15 cellular contexts compared by ENCODE assay signal in the genomic region with DNA sequence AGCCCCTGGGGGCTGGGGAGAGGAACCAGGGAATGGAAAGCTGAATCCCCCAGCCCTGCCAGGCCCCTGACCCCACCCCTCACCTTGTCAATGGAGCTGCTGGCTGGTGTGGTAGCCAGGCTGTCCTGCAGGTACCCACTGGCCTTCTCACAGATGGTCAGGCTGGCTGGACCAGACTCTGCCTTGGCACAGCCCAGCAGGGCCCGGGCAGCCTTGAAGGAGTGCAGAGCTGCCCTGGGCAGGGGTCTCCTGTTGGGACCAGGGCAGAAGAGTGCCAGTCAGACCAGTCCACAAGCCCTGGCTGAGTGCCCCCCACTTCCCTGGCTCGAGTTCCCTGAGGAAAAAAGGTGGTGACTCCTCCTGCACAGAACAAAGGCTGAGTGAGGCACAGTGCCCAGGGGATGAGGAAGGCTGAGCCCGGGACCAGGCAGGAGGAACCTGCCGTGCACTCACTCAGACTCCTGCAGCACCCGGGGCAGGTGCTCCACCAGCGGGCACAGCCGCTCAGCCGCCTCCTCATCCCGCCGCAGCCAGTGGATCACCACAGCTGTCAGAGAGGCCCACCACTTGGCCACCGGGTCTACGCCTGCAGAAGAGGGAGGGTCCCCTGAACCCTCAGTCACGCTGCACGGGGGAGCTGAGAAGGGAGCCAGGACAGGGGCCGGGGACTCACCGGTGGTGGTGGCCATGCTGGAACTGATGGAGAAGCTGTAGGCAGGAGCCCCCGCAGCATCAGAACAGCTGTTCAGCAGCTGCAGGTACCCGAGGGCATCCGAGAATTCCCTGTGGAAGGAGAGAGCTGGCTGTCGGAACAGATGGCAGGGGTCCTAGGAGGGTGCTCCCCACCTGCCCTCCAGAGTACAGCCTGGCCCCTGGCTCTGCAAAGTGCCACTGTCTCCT. TPM values are rescaled to one million over a fixed set of nuclear protein-coding genes. Genes with fewer than 3 reads are reported as not detected.
DNase-seq lines count a peak whose midpoint lies in the region; ATAC-seq and TF ChIP-seq lines count a peak whose summit lies in the region.
"Had no signal": no experiment of that assay in that cellular context is flagged by ENCODE, and none has a peak within 500 bp of the region (broad histone marks: within the 10 kb centered on the region; RNA-seq: fewer than 3 reads in every experiment).

No MANE protein-coding gene starts in this region.

- H3K27me3 ChIP-seq in heart left ventricle = no peaks in the 10 kb centered on the region
- no peaks in the 10 kb centered on the region for H3K27me3 ChIP-seq in tibial artery
- H3K27me3 ChIP-seq: hepatocyte had no signal

- peaks cover 36% of the 10 kb centered on the region for H3K27me3 Mint-ChIP-seq in glutamatergic neuron (ENCODE audit: unreplicated experiment)
- H3K27me3 Mint-ChIP-seq: activated naive CD8-positive, alpha-beta T cell treated with anti-CD3 and anti-CD28 coated beads, Interleukin-2, amount 10 ng/mL, durations not matched to agents 7 days and 5 days; T-cell had no signal

- peak overlapping the region; percentile 85 for H3K27ac Mint-ChIP-seq in glutamatergic neuron (ENCODE audit: unreplicated experiment)

- H3K4me1 Mint-ChIP-seq in glutamatergic neuron (ENCODE audit: low read depth, unreplicated experiment) = peaks cover 24% of the 10 kb centered on the region

- H3K4me3 ChIP-seq in heart left ventricle (no peak overlapping the region), tibial artery (no peak overlapping the region)
- H3K4me3 ChIP-seq: hepatocyte had no signal

- H3K36me3 Mint-ChIP-seq in glutamatergic neuron (ENCODE audit: unreplicated experiment) = no peaks in the 10 kb centered on the region

- H3K9me3 Mint-ChIP-seq in glutamatergic neuron (ENCODE audit: unreplicated experiment) = peaks cover 29% of the 10 kb centered on the region
- H3K9me3 Mint-ChIP-seq: activated naive CD8-positive, alpha-beta T cell treated with anti-CD3 and anti-CD28 coated beads, Interleukin-2, amount 10 ng/mL, durations not matched to agents 7 days and 5 days; T-cell had no signal

- ATAC-seq in heart left ventricle (no peak), HG02938 (IDR thresholded peaks at IDR 0.05; ENCODE audit: unreplicated experiment) (no peak), GM21717 (IDR thresholded peaks at IDR 0.05; ENCODE audit: unreplicated experiment) (no peak)
- ATAC-seq: activated CD4-positive, CD25-positive, alpha-beta regulatory T cell treated with anti-CD3 and anti-CD28 coated beads, Interleukin-2, amount 50 U/mL, for 24 hours; T-cell had no signal

- WGBS in heart left ventricle, 4 donors = 57 to 81% (median 73%) methylated on average over 15 to 20 of the region's 20 CpGs

- TF ChIP-seq CTCF in heart left ventricle (IDR thresholded peaks at IDR 0.05) (no peak), VCaP (conservative IDR thresholded peaks at IDR 0.05) (no peak), glutamatergic neuron (IDR thresholded peaks at IDR 0.05; ENCODE audit: partially characterized antibody, unreplicated experiment) (no peak), tibial artery (IDR thresholded peaks at IDR 0.05) (no peak)

- peak overlapping the region; percentile 61 for H3K4me3 Mint-ChIP-seq in glutamatergic neuron (ENCODE audit: unreplicated experiment)
- H3K4me3 Mint-ChIP-seq: activated naive CD8-positive, alpha-beta T cell treated with anti-CD3 and anti-CD28 coated beads, Interleukin-2, amount 10 ng/mL, durations not matched to agents 7 days and 5 days; T-cell had no signal

- intact Hi-C loops in heart left ventricle (cut with DNase I) (loop anchor here in 9 of 10 donors (2.0 to 10.0 kb wide), 9 partner anchors 100 to 223 kb away; a partner anchor contains a TSS), cardiac septum (cut with DNase I) (loop anchor here (2.0 to 5.0 kb wide), 2 partner anchors 26 to 218 kb away; no protein-coding TSS in a partner anchor), tibial artery (cut with DNase I; ENCODE audit: low total_unique reads) (loop anchor here (2.0 to 5.0 kb wide), 2 partner anchors 42 to 103 kb away; no protein-coding TSS in a partner anchor)

- no peaks in the 10 kb centered on the region for H3K9me3 ChIP-seq in heart left ventricle
- no peaks in the 10 kb centered on the region for H3K9me3 ChIP-seq in tibial artery

- DNase-seq in heart left ventricle = no peak
- DNase-seq in cardiac septum (ENCODE audit: low spot score) = no peak
- DNase-seq in glutamatergic neuron = no peak
- DNase-seq in tibial artery = peak in 1 of 2 donors; percentile 68
- DNase-seq in glomerular visceral epithelial cell (ENCODE audit: extremely low spot score) = no peak
- DNase-seq: activated naive CD8-positive, alpha-beta T cell treated with anti-CD3 and anti-CD28 coated beads, Interleukin-2, amount 10 ng/mL, durations not matched to agents 7 days and 5 days; NCI-H1092 treated with DMSO at 0.1 percent for 48 hours; NCI-H446; stimulated activated CD4-positive, alpha-beta T cell treated with anti-CD3 and anti-CD28 coated beads, Interleukin-4, amount 100 ng/mL, for 1 hour; T-cell had no signal

- H3K27ac ChIP-seq in heart left ventricle (peak overlapping the region in 11 of 12 donors; percentile 48 to 88 (median 70)), VCaP (peak overlapping the region; percentile 16; the same call in 1 of the 2 replicates), tibial artery (peak overlapping the region; percentile 34 to 40)
- H3K27ac ChIP-seq: hepatocyte had no signal

- no peak for TF ChIP-seq POLR2A in heart left ventricle (IDR thresholded peaks at IDR 0.05)

- H3K4me1 ChIP-seq in heart left ventricle (peaks cover 9 to 79% (median 34%) of the 10 kb centered on the region in 12 donors), tibial artery (peaks cover 0 to 72% (median 45%) of the 10 kb centered on the region in 4 donors)

- peaks cover 0 to 83% (median 31%) of the 10 kb centered on the region in 9 donors for H3K36me3 ChIP-seq in heart left ventricle
- peaks cover 29 to 84% (median 42%) of the 10 kb centered on the region in 3 donors for H3K36me3 ChIP-seq in tibial artery

RNA-seq across cellular contexts. Expression of a gene that starts 22.4 kb away (rescaled TPM):
- total RNA-seq in heart left ventricle (10 to 100 TPM; 12.8 to 55.2 (median 17.8) TPM), cardiac septum (17.1 TPM), glutamatergic neuron (ENCODE audit: unreplicated experiment) (365 TPM)
- 10 to 100 TPM; 22.1 to 41.0 TPM for polyA plus RNA-seq in heart left ventricle

Comparison
In these comparisons a context has a peak if more than half of its experiments do, and no peak if none do; other contexts are left out.
1. H3K27ac ChIP-seq: peak in every context shown above with its lines; median percentile 70 in heart left ventricle; 37 in tibial artery; 16 in VCaP.